Comparison of ENCODE assay signal across 8 cellular contexts in genomic region chr7:76049295-76049694, GRCh38. TPM values are rescaled to one million over a fixed set of nuclear protein-coding genes. Genes with fewer than 3 reads are reported as not detected.
DNase-seq lines count a peak whose midpoint lies in the region; ATAC-seq, FAIRE-seq and TF ChIP-seq lines count a peak whose summit lies in the region.

No MANE protein-coding gene starts in this region.

- POLR2A ChIA-PET in AG04449 (lab: Yijun Ruan, JAX) (interaction anchor here (0.9 kb wide), 1 partner anchor 22 kb away, joined by 3 read pairs; no protein-coding TSS in a partner anchor), HCT116 (lab: Charles Lee) (interaction anchor here (1.3 kb wide), 1 partner anchor 117 kb away, joined by 3 read pairs; no protein-coding TSS in a partner anchor), GM12878 (lab: Charles Lee) (interaction anchor here (0.6 kb wide), 1 partner anchor 35 kb away, joined by 4 read pairs; no protein-coding TSS in a partner anchor)

- peak overlapping the region; percentile 78 for H3K4me2 ChIP-seq in HCT116 (ENCODE audit: low read length)
- H3K4me2 ChIP-seq in GM12878 (ENCODE audit: control insufficient read depth, insufficient read depth): peak overlapping the region; percentile 97

- peak overlapping the region; percentile 100 for H3K9ac ChIP-seq in HCT116 (ENCODE audit: low read length)
- H3K9ac ChIP-seq in GM12878 (ENCODE audit: control insufficient read depth, insufficient read depth, low read length): peak overlapping the region; percentile 42

- peak overlapping the region; percentile 94 for H3K4me3 ChIP-seq in AG04449 (ENCODE audit: low read depth, low read length)
- peak overlapping the region; percentile 88 to 98 for H3K4me3 ChIP-seq in HCT116 (replicated peaks in 1 of 2; ENCODE audit: low read depth in 1 of 2, low read length in 2 of 2)
- H3K4me3 ChIP-seq in GM12878: peak overlapping the region; percentile 96

- WGBS in GM12878 (ENCODE audit: insufficient coverage, insufficient replicate concordance, low lambda C conversion rate, missing lambda C conversion rate): 74% methylated on average over 6 of the region's 6 CpGs

- in situ Hi-C loops in GM12878 (cut with MboI): loop anchor here (25.0 kb wide), 1 partner anchor 987 kb away; the partner anchor contains the start of gene RCC1L

- no peaks in the 10 kb centered on the region for H3K9me2 ChIP-seq in HCT116 (ENCODE audit: insufficient read depth)

- H3K27ac Mint-ChIP-seq in mesothelial cell of epicardium: peak overlapping the region; percentile 1

- intact Hi-C loops in HCT116 (cut with micrococcal nuclease): loop anchor here (5.0 kb wide), 1 partner anchor 83 kb away; no protein-coding TSS in a partner anchor
- intact Hi-C loops in GM12878 (cut with micrococcal nuclease; ENCODE audit: unreplicated experiment): no loop called here

- no peak for FAIRE-seq in GM12878 (lab: Jason Lieb, UNC)

- H3K27ac ChIP-seq in HCT116 (ENCODE audit: low read depth, low read length) (peak overlapping the region; percentile 82; the same call in 1 of the 2 replicates), GM12878 (ENCODE audit: control insufficient read depth, insufficient read depth) (peak overlapping the region; percentile 81)

- BruUV-seq in HCT116 (replicated peaks; lab: Mats Ljungman, UMichigan) (no TSS peak), GM12878 (replicated peaks; lab: Mats Ljungman, UMichigan) (TSS peak; percentile 69)

- H3K4me3 Mint-ChIP-seq in mesothelial cell of epicardium: peak overlapping the region; percentile 99

- H3K27me3 ChIP-seq in HCT116 (ENCODE audit: insufficient read depth, low read length): no peaks in the 10 kb centered on the region
- no peaks in the 10 kb centered on the region for H3K27me3 ChIP-seq in GM12878 (replicated peaks in 1 of 2; ENCODE audit: control insufficient read depth in 2 of 2, insufficient read depth in 2 of 2, low read length in 1 of 2)

- H2AFZ ChIP-seq in HCT116 (ENCODE audit: low read depth, low read length, poor library complexity, severe bottlenecking): no peak overlapping the region
- H2AFZ ChIP-seq in GM12878 (ENCODE audit: control insufficient read depth, low read depth, low read length): no peak overlapping the region

- H3K9me3 Mint-ChIP-seq in mesothelial cell of epicardium: no peaks in the 10 kb centered on the region

- H3K36me3 ChIP-seq in HCT116 (ENCODE audit: control insufficient read depth in 1 of 2, insufficient read depth in 2 of 2, low read length in 2 of 2): peaks cover 3 to 24% of the 10 kb centered on the region in 2 experiments; a peak in 1 of 4 replicates
- peaks cover 2 to 21% of the 10 kb centered on the region in 2 experiments; a peak in 3 of 4 replicates for H3K36me3 ChIP-seq in GM12878 (ENCODE audit: control insufficient read depth in 2 of 2, insufficient read depth in 2 of 2, low read length in 1 of 2)

- H3K27me3 Mint-ChIP-seq in mesothelial cell of epicardium (ENCODE audit: low read depth): no peaks in the 10 kb centered on the region

- SMC1A ChIA-PET in GM12878 (lab: Charles Lee; ENCODE audit: uncharacterized antibody, unreplicated experiment): interaction anchor here (0.5 kb wide), 1 partner anchor 214 kb away, joined by 3 read pairs; no protein-coding TSS in a partner anchor

- H3K36me3 Mint-ChIP-seq in mesothelial cell of epicardium: peaks cover 4% of the 10 kb centered on the region

- RAD21 ChIA-PET in HCT116 (lab: Charles Lee; ENCODE audit: low non-redundant PET in 1 of 2, low total read pairs in 2 of 2, uncharacterized antibody in 2 of 2, unreplicated experiment in 2 of 2) (no interaction called here), GM12878 (lab: Charles Lee; ENCODE audit: unreplicated experiment) (no interaction called here)

- H3K4me1 ChIP-seq in HCT116 (ENCODE audit: control insufficient read depth in 1 of 2, insufficient read depth in 2 of 2, low read length in 2 of 2) (peaks cover 5 to 12% of the 10 kb centered on the region in 2 experiments), GM12878 (ENCODE audit: control insufficient read depth, insufficient read depth, low read length) (peaks cover 16% of the 10 kb centered on the region)

- no peaks in the 10 kb centered on the region for H4K20me1 ChIP-seq in HCT116 (ENCODE audit: insufficient read depth)
- H4K20me1 ChIP-seq in GM12878 (ENCODE audit: control insufficient read depth, insufficient read depth): peaks cover 9% of the 10 kb centered on the region; the same call in 1 of the 2 replicates

- CTCF ChIA-PET in AG04449 (lab: Yijun Ruan, JAX) (interaction anchor here (1.2 to 2.4 kb wide), 3 partner anchors 29 to 128 kb away, joined by 3 to 10 read pairs (median 8); no protein-coding TSS in a partner anchor), HCT116 (lab: Charles Lee) (interaction anchor here (1.7 kb wide), 1 partner anchor 20 kb away, joined by 4 read pairs; no protein-coding TSS in a partner anchor), GM12878 (lab: Yijun Ruan, JAX) (no interaction called here)

- H3K9me3 ChIP-seq in HCT116 (ENCODE audit: control insufficient read depth in 1 of 2, insufficient read depth in 1 of 2, low read depth in 1 of 2, low read length in 2 of 2): no peaks in the 10 kb centered on the region
- H3K9me3 ChIP-seq in GM12878 (replicated peaks; ENCODE audit: control insufficient read depth, insufficient read depth, low read length): no peaks in the 10 kb centered on the region

- TF ChIP-seq RAD21 in HCT116 (IDR thresholded peaks at IDR 0.05; ENCODE audit: low read depth) (no peak), GM12878 (IDR thresholded peaks at IDR 0.05; ENCODE audit: insufficient read depth, low read depth, low read length) (no peak)

- no peak for ATAC-seq in HCT116
- ATAC-seq in GM12878: no peak
- no peak for ATAC-seq in GM18520 (IDR thresholded peaks at IDR 0.05; ENCODE audit: unreplicated experiment)

- TF ChIP-seq POLR2A in HCT116 (IDR thresholded peaks at IDR 0.05; ENCODE audit: borderline replicate concordance, extremely low read depth, insufficient read depth, insufficient read length) (no peak), GM12878 (IDR thresholded peaks at IDR 0.05; ENCODE audit: low read depth, low read length) (no peak)

- DNase-seq in AG04449 (ENCODE audit: low read depth, low spot score): no peak
- DNase-seq in HCT116 (ENCODE audit: low read depth, low spot score): no peak
- DNase-seq in GM12878 (ENCODE audit: low read depth, low spot score): no peak
- no peak for DNase-seq in mesothelial cell of epicardium (ENCODE audit: low spot score in 2 of 2, unreplicated experiment in 2 of 2)
- DNase-seq in Ammon's horn (ENCODE audit: low spot score): no peak
- DNase-seq in NCI-H345 treated with DMSO at 0.1 percent for 48 hours (lab: John Stamatoyannopoulos, UW; ENCODE audit: unreplicated experiment): no peak
- DNase-seq in RPMI8226: no peak

- H3K79me2 ChIP-seq in HCT116 (ENCODE audit: insufficient read depth, low read length) (peaks cover 97% of the 10 kb centered on the region), GM12878 (ENCODE audit: control insufficient read depth, insufficient read depth, low read length) (peaks cover 86% of the 10 kb centered on the region)

- H3K4me1 Mint-ChIP-seq in mesothelial cell of epicardium: peaks cover 19% of the 10 kb centered on the region

- TF ChIP-seq CTCF in AG04449 (IDR thresholded peaks at IDR 0.05; ENCODE audit: insufficient read depth, low read length, missing control alignments): no peak
- TF ChIP-seq CTCF in HCT116 (IDR thresholded peaks at IDR 0.05 in 2 of 3, conservative IDR thresholded peaks at IDR 0.05 in 1 of 3; ENCODE audit: borderline replicate concordance in 1 of 3, insufficient read depth in 1 of 3, low read depth in 2 of 3, low read length in 2 of 3): no peak
- TF ChIP-seq CTCF in GM12878 (IDR thresholded peaks at IDR 0.05 in 2 of 3, conservative IDR thresholded peaks at IDR 0.05 in 1 of 3; ENCODE audit: control insufficient read depth in 2 of 3, extremely low read depth in 1 of 3, insufficient read depth in 1 of 3, low read depth in 3 of 3, low read length in 3 of 3): no peak
- TF ChIP-seq CTCF in mesothelial cell of epicardium (IDR thresholded peaks at IDR 0.05; ENCODE audit: unreplicated experiment): no peak

- TF ChIP-seq EP300 in GM12878 (IDR thresholded peaks at IDR 0.05; ENCODE audit: borderline replicate concordance in 1 of 2, control insufficient read depth in 1 of 2, low read depth in 2 of 2, low read length in 2 of 2): no peak

RNA-seq across cellular contexts. Expression of gene MDH2, which starts 1.4 kb away (rescaled TPM):
- 357 TPM for total RNA-seq in HCT116 (2021; ENCODE audit: unreplicated experiment)
- polyA plus RNA-seq in HCT116 (2012): 302 and 322 TPM in 2 replicates
- total RNA-seq in GM12878 (2013; cell fraction: nucleolus; rRNA removed): 72.2 and 76.1 TPM in 2 replicates
- total RNA-seq in GM12878 (2014; rRNA removed): 237 and 266 TPM in 2 replicates
- 107 and 109 TPM in 2 replicates for total RNA-seq in GM12878 (2014; rRNA removed; fragmentation: Illumina TruSeq; extraction: Trizol)
- total RNA-seq in GM12878 (2021): 351 and 364 TPM in 2 replicates
- polyA plus RNA-seq in GM12878 (2011; ENCODE audit: low read depth): 98.8 TPM
- 47.7 and 170 TPM in 2 replicates for polyA plus RNA-seq in GM12878 (2011; rRNA removed)
- 135 and 168 TPM in 2 replicates for polyA plus RNA-seq in GM12878 (2011; cell fraction: cytosol; rRNA removed)
- polyA plus RNA-seq in GM12878 (2011; cell fraction: nucleus; rRNA removed): 180 and 224 TPM in 2 replicates
- 161 and 211 TPM in 2 replicates for polyA plus RNA-seq in GM12878 (2012)
- polyA plus RNA-seq in GM12878 (2014; fragmentation: Illumina TruSeq; extraction: Trizol): 132 and 233 TPM in 2 replicates
- 100 to 1,000 TPM; 106 to 131 TPM for polyA plus RNA-seq in GM12878 (2014; fragmentation: Nextera tagmentation; extraction: Ambion mirVana)
- polyA plus RNA-seq in GM12878 (2014; rRNA removed): 118 and 151 TPM in 2 replicates
- 100 to 1,000 TPM; 491 to 530 TPM for polyA plus RNA-seq in GM12878 (2016; fragmentation: Nextera tagmentation; extraction: Ambion mirVana)
- polyA minus RNA-seq in GM12878 (2011; rRNA and poly(A)+ RNA removed): 94.0 and 114 TPM in 2 replicates
- 144 and 146 TPM in 2 replicates for polyA minus RNA-seq in GM12878 (2011; cell fraction: cytosol; rRNA and poly(A)+ RNA removed)
- 43.5 and 74.1 TPM in 2 replicates for polyA minus RNA-seq in GM12878 (2011; cell fraction: nucleus; rRNA and poly(A)+ RNA removed)
- 133 to 142 TPM (median 137 TPM) in 3 replicates for total RNA-seq in mesothelial cell of epicardium

RNA-seq across cellular contexts. Expression of gene STYXL1, which starts 1.5 kb away (rescaled TPM):
- 32.5 TPM for total RNA-seq in HCT116 (2021; ENCODE audit: unreplicated experiment)
- 32.6 and 41.3 TPM in 2 replicates for polyA plus RNA-seq in HCT116 (2012)
- total RNA-seq in GM12878 (2013; cell fraction: nucleolus; rRNA removed): 16.9 and 17.2 TPM in 2 replicates
- total RNA-seq in GM12878 (2014; rRNA removed): 40.2 and 43.4 TPM in 2 replicates
- total RNA-seq in GM12878 (2014; rRNA removed; fragmentation: Illumina TruSeq; extraction: Trizol): 38.0 and 38.8 TPM in 2 replicates
- total RNA-seq in GM12878 (2021): 25.6 and 29.3 TPM in 2 replicates
- 36.9 TPM for polyA plus RNA-seq in GM12878 (2011; ENCODE audit: low read depth)
- 23.8 and 34.6 TPM in 2 replicates for polyA plus RNA-seq in GM12878 (2011; rRNA removed)
- polyA plus RNA-seq in GM12878 (2011; cell fraction: cytosol; rRNA removed): 32.1 and 44.0 TPM in 2 replicates
- 22.8 and 23.2 TPM in 2 replicates for polyA plus RNA-seq in GM12878 (2011; cell fraction: nucleus; rRNA removed)
- 28.9 and 42.6 TPM in 2 replicates for polyA plus RNA-seq in GM12878 (2012)
- 44.3 and 58.3 TPM in 2 replicates for polyA plus RNA-seq in GM12878 (2014; fragmentation: Illumina TruSeq; extraction: Trizol)
- 10 to 100 TPM; 18.4 to 33.3 TPM for polyA plus RNA-seq in GM12878 (2014; fragmentation: Nextera tagmentation; extraction: Ambion mirVana)
- 39.7 and 46.7 TPM in 2 replicates for polyA plus RNA-seq in GM12878 (2014; rRNA removed)
- polyA plus RNA-seq in GM12878 (2016; fragmentation: Nextera tagmentation; extraction: Ambion mirVana): 10 to 100 TPM; 61.4 to 65.9 TPM
- 17.1 and 19.3 TPM in 2 replicates for polyA minus RNA-seq in GM12878 (2011; rRNA and poly(A)+ RNA removed)
- polyA minus RNA-seq in GM12878 (2011; cell fraction: cytosol; rRNA and poly(A)+ RNA removed): 4.1 and 5.6 TPM in 2 replicates
- 4.7 and 7.5 TPM in 2 replicates for polyA minus RNA-seq in GM12878 (2011; cell fraction: nucleus; rRNA and poly(A)+ RNA removed)
- total RNA-seq in mesothelial cell of epicardium: 35.3 to 40.7 TPM (median 39.9 TPM) in 3 replicates

RNA-seq across cellular contexts. Expression of gene TMEM120A, which starts 54.9 kb away (rescaled TPM):
- total RNA-seq in HCT116 (2021; ENCODE audit: unreplicated experiment): 25.9 TPM
- 38.7 and 46.3 TPM in 2 replicates for polyA plus RNA-seq in HCT116 (2012)
- 42.9 and 48.9 TPM in 2 replicates for total RNA-seq in GM12878 (2013; cell fraction: nucleolus; rRNA removed)
- total RNA-seq in GM12878 (2014; rRNA removed): 11.7 and 12.7 TPM in 2 replicates
- total RNA-seq in GM12878 (2014; rRNA removed; fragmentation: Illumina TruSeq; extraction: Trizol): 9.1 and 10.8 TPM in 2 replicates
- total RNA-seq in GM12878 (2021): 18.1 and 21.2 TPM in 2 replicates
- 24.8 TPM for polyA plus RNA-seq in GM12878 (2011; ENCODE audit: low read depth)
- 65.5 and 86.6 TPM in 2 replicates for polyA plus RNA-seq in GM12878 (2011; rRNA removed)
- polyA plus RNA-seq in GM12878 (2011; cell fraction: cytosol; rRNA removed): 61.9 and 84.4 TPM in 2 replicates
- 108 and 137 TPM in 2 replicates for polyA plus RNA-seq in GM12878 (2011; cell fraction: nucleus; rRNA removed)
- 28.3 and 44.7 TPM in 2 replicates for polyA plus RNA-seq in GM12878 (2012)
- polyA plus RNA-seq in GM12878 (2014; fragmentation: Illumina TruSeq; extraction: Trizol): 17.1 and 18.7 TPM in 2 replicates
- 1 to 10 TPM in 1 of 2 experiments, under 1 TPM in 1; 0.43 to 3.7 TPM for polyA plus RNA-seq in GM12878 (2014; fragmentation: Nextera tagmentation; extraction: Ambion mirVana)
- 26.2 and 27.6 TPM in 2 replicates for polyA plus RNA-seq in GM12878 (2014; rRNA removed)
- polyA plus RNA-seq in GM12878 (2016; fragmentation: Nextera tagmentation; extraction: Ambion mirVana): 10 to 100 TPM; 20.0 to 25.0 TPM
- 139 and 147 TPM in 2 replicates for polyA minus RNA-seq in GM12878 (2011; rRNA and poly(A)+ RNA removed)
- 19.4 and 23.9 TPM in 2 replicates for polyA minus RNA-seq in GM12878 (2011; cell fraction: cytosol; rRNA and poly(A)+ RNA removed)
- 21.0 and 23.5 TPM in 2 replicates for polyA minus RNA-seq in GM12878 (2011; cell fraction: nucleus; rRNA and poly(A)+ RNA removed)
- total RNA-seq in mesothelial cell of epicardium: 13.8 to 21.2 TPM (median 17.8 TPM) in 3 replicates
